In the genomic region with DNA sequence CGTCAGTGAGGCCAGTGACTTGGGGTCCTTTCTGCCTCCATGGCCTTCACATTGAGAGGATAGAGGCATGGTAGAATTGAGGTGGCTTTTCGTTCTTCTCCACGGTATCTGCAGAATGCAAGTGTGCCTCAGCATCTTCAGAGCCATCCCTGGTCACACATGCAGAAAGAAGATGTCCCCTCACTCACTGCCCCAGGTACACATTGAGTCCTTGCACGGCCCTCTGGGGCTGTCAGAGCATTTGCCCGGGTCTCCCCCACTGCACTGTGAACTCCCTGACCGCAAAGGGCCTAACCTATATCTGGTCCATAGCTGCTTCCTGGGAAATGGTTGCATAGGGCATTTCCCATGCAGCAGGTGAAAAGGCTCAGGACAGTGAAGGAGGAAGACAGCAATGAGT, we compare ENCODE assay signal across 17 cellular contexts.
DNase-seq lines count a peak whose midpoint lies in the region; ATAC-seq lines count a peak whose summit lies in the region.
"Had no signal": no experiment of that assay in that cellular context is flagged by ENCODE, and none has a peak within 500 bp of the region (broad histone marks: within the 10 kb centered on the region; RNA-seq: fewer than 3 reads in every experiment).

No MANE protein-coding gene starts in this region.

- ATAC-seq in activated naive CD8-positive, alpha-beta T cell treated with anti-CD3 and anti-CD28 coated beads, Interleukin-2, amount 50 U/mL, for 24 hours, result no peak
- no peak for ATAC-seq in T-helper 17 cell
- ATAC-seq in naive thymus-derived CD4-positive, alpha-beta T cell, result no peak
- ATAC-seq in stimulated activated effector memory CD8-positive, alpha-beta T cell treated with anti-CD3 and anti-CD28 coated beads, Interleukin-12 subunit alpha, Interleukin-12 subunit beta, amount 100 ng/mL, for 72 hours, result no peak
- ATAC-seq: GM23338 had no signal

- peaks cover 4 to 40% (median 6%) of the 10 kb centered on the region in 3 experiments for H3K36me3 ChIP-seq in naive thymus-derived CD4-positive, alpha-beta T cell (ENCODE audit: control insufficient read depth in 2 of 3, insufficient read depth in 3 of 3, low read length in 3 of 3)
- H3K36me3 ChIP-seq: BLaER1 had no signal

- no peak for DNase-seq in activated naive CD8-positive, alpha-beta T cell treated with anti-CD3 and anti-CD28 coated beads for 36 hours
- no peak for DNase-seq in activated naive CD8-positive, alpha-beta T cell treated with anti-CD3 and anti-CD28 coated beads, Interleukin-2, amount 50 U/mL, for 24 hours
- DNase-seq in T-helper 17 cell (no peak), NCI-H1105 (lab: John Stamatoyannopoulos, UW) (no peak), NCI-H2227 (lab: John Stamatoyannopoulos, UW; ENCODE audit: unreplicated experiment) (no peak)
- no peak for DNase-seq in naive thymus-derived CD4-positive, alpha-beta T cell
- no peak for DNase-seq in stimulated activated effector memory CD8-positive, alpha-beta T cell treated with anti-CD3 and anti-CD28 coated beads, Interleukin-12 subunit alpha, Interleukin-12 subunit beta, amount 100 ng/mL, for 72 hours (ENCODE audit: low spot score in 2 of 2)
- DNase-seq in stimulated activated CD4-positive, alpha-beta T cell treated with anti-CD3 and anti-CD28 coated beads, Interleukin-15, amount 100 ng/mL, for 24 hours, result no peak
- DNase-seq: 8988T, DMS153, DMS79, GDM1, HCEC 1CT had no signal

- CTCF ChIA-PET in naive thymus-derived CD4-positive, alpha-beta T cell (lab: Charles Lee), result interaction anchor here (0.5 to 1.2 kb wide), 2 partner anchors 22 to 303 kb away, joined by 3 read pairs; no protein-coding TSS in a partner anchor

- POLR2A ChIA-PET in naive thymus-derived CD4-positive, alpha-beta T cell (lab: Charles Lee), result interaction anchor here (0.9 to 1.6 kb wide), 7 partner anchors 9 to 138 kb away, joined by 3 to 12 read pairs (median 4); a partner anchor contains a TSS

- H3K27ac Mint-ChIP-seq in activated naive CD8-positive, alpha-beta T cell treated with anti-CD3 and anti-CD28 coated beads for 36 hours, result peak overlapping the region; percentile 35
- H3K27ac Mint-ChIP-seq in activated naive CD8-positive, alpha-beta T cell treated with anti-CD3 and anti-CD28 coated beads, Interleukin-2, amount 50 U/mL, for 24 hours, result no peak overlapping the region
- peak overlapping the region; percentile 94 for H3K27ac Mint-ChIP-seq in T-helper 17 cell
- H3K27ac Mint-ChIP-seq in naive thymus-derived CD4-positive, alpha-beta T cell, result peak overlapping the region in 8 of 9 donors; percentile 26 to 98 (median 88)
- H3K27ac Mint-ChIP-seq in stimulated activated effector memory CD8-positive, alpha-beta T cell treated with anti-CD3 and anti-CD28 coated beads, Interleukin-12 subunit alpha, Interleukin-12 subunit beta, amount 100 ng/mL, for 72 hours, result peak overlapping the region; percentile 79
- H3K27ac Mint-ChIP-seq: GM23338 had no signal

- H3K4me1 Mint-ChIP-seq in activated naive CD8-positive, alpha-beta T cell treated with anti-CD3 and anti-CD28 coated beads for 36 hours, result peaks cover 43% of the 10 kb centered on the region
- H3K4me1 Mint-ChIP-seq in activated naive CD8-positive, alpha-beta T cell treated with anti-CD3 and anti-CD28 coated beads, Interleukin-2, amount 50 U/mL, for 24 hours, result peaks cover 30% of the 10 kb centered on the region
- H3K4me1 Mint-ChIP-seq in T-helper 17 cell, result peaks cover 41% of the 10 kb centered on the region
- peaks cover 40 to 80% (median 61%) of the 10 kb centered on the region in 7 donors for H3K4me1 Mint-ChIP-seq in naive thymus-derived CD4-positive, alpha-beta T cell
- H3K4me1 Mint-ChIP-seq in stimulated activated effector memory CD8-positive, alpha-beta T cell treated with anti-CD3 and anti-CD28 coated beads, Interleukin-12 subunit alpha, Interleukin-12 subunit beta, amount 100 ng/mL, for 72 hours, result peaks cover 31% of the 10 kb centered on the region

- H3K27me3 ChIP-seq in naive thymus-derived CD4-positive, alpha-beta T cell (ENCODE audit: control insufficient read depth in 2 of 2, insufficient read depth in 2 of 2, low read length in 2 of 2), result no peaks in the 10 kb centered on the region
- H3K27me3 ChIP-seq: BLaER1 had no signal

- no peaks in the 10 kb centered on the region for H3K27me3 Mint-ChIP-seq in activated naive CD8-positive, alpha-beta T cell treated with anti-CD3 and anti-CD28 coated beads for 36 hours
- no peaks in the 10 kb centered on the region for H3K27me3 Mint-ChIP-seq in activated naive CD8-positive, alpha-beta T cell treated with anti-CD3 and anti-CD28 coated beads, Interleukin-2, amount 50 U/mL, for 24 hours
- no peaks in the 10 kb centered on the region for H3K27me3 Mint-ChIP-seq in T-helper 17 cell
- H3K27me3 Mint-ChIP-seq in naive thymus-derived CD4-positive, alpha-beta T cell, result no peaks in the 10 kb centered on the region

- no peaks in the 10 kb centered on the region for H3K9me3 Mint-ChIP-seq in activated naive CD8-positive, alpha-beta T cell treated with anti-CD3 and anti-CD28 coated beads for 36 hours
- H3K9me3 Mint-ChIP-seq in activated naive CD8-positive, alpha-beta T cell treated with anti-CD3 and anti-CD28 coated beads, Interleukin-2, amount 50 U/mL, for 24 hours, result no peaks in the 10 kb centered on the region
- H3K9me3 Mint-ChIP-seq in naive thymus-derived CD4-positive, alpha-beta T cell, result peaks cover 0 to 2% (median 0%) of the 10 kb centered on the region in 11 donors
- no peaks in the 10 kb centered on the region for H3K9me3 Mint-ChIP-seq in stimulated activated effector memory CD8-positive, alpha-beta T cell treated with anti-CD3 and anti-CD28 coated beads, Interleukin-12 subunit alpha, Interleukin-12 subunit beta, amount 100 ng/mL, for 72 hours
- H3K9me3 Mint-ChIP-seq: GM23338 had no signal

- H3K27ac ChIP-seq in naive thymus-derived CD4-positive, alpha-beta T cell (ENCODE audit: low read depth, low read length), result no peak overlapping the region
- H3K27ac ChIP-seq: BLaER1, HL-60 had no signal

- intact Hi-C loops in naive thymus-derived CD4-positive, alpha-beta T cell (cut with micrococcal nuclease), result no loop called here

- H3K4me3 Mint-ChIP-seq in activated naive CD8-positive, alpha-beta T cell treated with anti-CD3 and anti-CD28 coated beads for 36 hours, result no peak overlapping the region
- H3K4me3 Mint-ChIP-seq in activated naive CD8-positive, alpha-beta T cell treated with anti-CD3 and anti-CD28 coated beads, Interleukin-2, amount 50 U/mL, for 24 hours, result no peak overlapping the region
- no peak overlapping the region for H3K4me3 Mint-ChIP-seq in T-helper 17 cell
- H3K4me3 Mint-ChIP-seq in naive thymus-derived CD4-positive, alpha-beta T cell, result peak overlapping the region in 4 of 10 donors; percentile 21 to 55 (median 31)
- no peak overlapping the region for H3K4me3 Mint-ChIP-seq in stimulated activated effector memory CD8-positive, alpha-beta T cell treated with anti-CD3 and anti-CD28 coated beads, Interleukin-12 subunit alpha, Interleukin-12 subunit beta, amount 100 ng/mL, for 72 hours
- H3K4me3 Mint-ChIP-seq: CD14-positive monocyte, GM23338 had no signal

- H3K9me3 ChIP-seq in T-helper 17 cell (ENCODE audit: control insufficient read depth, low read length, poor library complexity, severe bottlenecking), result no peaks in the 10 kb centered on the region
- H3K9me3 ChIP-seq in naive thymus-derived CD4-positive, alpha-beta T cell (ENCODE audit: control insufficient read depth in 2 of 3, low read length in 3 of 3), result no peaks in the 10 kb centered on the region
- H3K9me3 ChIP-seq: BLaER1 had no signal

- no peak overlapping the region for H3K4me3 ChIP-seq in naive thymus-derived CD4-positive, alpha-beta T cell (ENCODE audit: low read length)
- H3K4me3 ChIP-seq: BLaER1, GM23338 had no signal

- H3K36me3 Mint-ChIP-seq in activated naive CD8-positive, alpha-beta T cell treated with anti-CD3 and anti-CD28 coated beads for 36 hours, result peaks cover 2% of the 10 kb centered on the region
- peaks cover 3% of the 10 kb centered on the region for H3K36me3 Mint-ChIP-seq in activated naive CD8-positive, alpha-beta T cell treated with anti-CD3 and anti-CD28 coated beads, Interleukin-2, amount 50 U/mL, for 24 hours (ENCODE audit: low read depth)
- peaks cover 6% of the 10 kb centered on the region for H3K36me3 Mint-ChIP-seq in T-helper 17 cell (ENCODE audit: low read depth)
- peaks cover 12 to 48% (median 37%) of the 10 kb centered on the region in 5 donors for H3K36me3 Mint-ChIP-seq in naive thymus-derived CD4-positive, alpha-beta T cell
- peaks cover 6% of the 10 kb centered on the region for H3K36me3 Mint-ChIP-seq in stimulated activated effector memory CD8-positive, alpha-beta T cell treated with anti-CD3 and anti-CD28 coated beads, Interleukin-12 subunit alpha, Interleukin-12 subunit beta, amount 100 ng/mL, for 72 hours
- H3K36me3 Mint-ChIP-seq: CD14-positive monocyte had no signal

- peaks cover 18 to 37% of the 10 kb centered on the region in 2 donors for H3K4me1 ChIP-seq in naive thymus-derived CD4-positive, alpha-beta T cell (ENCODE audit: control insufficient read depth in 2 of 2, insufficient read depth in 2 of 2, low read length in 2 of 2)
